In genomic region chr1:159991513-159991912, GRCh38 we compare ENCODE assay signal across 14 cellular contexts. TPM values are rescaled to one million over a fixed set of nuclear protein-coding genes. Genes with fewer than 3 reads are reported as not detected.
DNase-seq lines count a peak whose midpoint lies in the region; ATAC-seq and TF ChIP-seq lines count a peak whose summit lies in the region.
"Had no signal": no experiment of that assay in that cellular context is flagged by ENCODE, and none has a peak within 500 bp of the region (broad histone marks: within the 10 kb centered on the region; RNA-seq: fewer than 3 reads in every experiment).

No MANE protein-coding gene starts in this region.

- no peak overlapping the region for H3K27ac ChIP-seq in naive thymus-derived CD4-positive, alpha-beta T cell (ENCODE audit: low read depth, low read length)
- H3K27ac ChIP-seq: vagina had no signal

- H3K9me3 Mint-ChIP-seq in activated T-cell treated with anti-CD3 and anti-CD28 coated beads, Interleukin-2, amount 50 U/mL, for 4 hours: no peaks in the 10 kb centered on the region
- no peaks in the 10 kb centered on the region for H3K9me3 Mint-ChIP-seq in naive thymus-derived CD4-positive, alpha-beta T cell
- H3K9me3 Mint-ChIP-seq in stimulated activated naive B cell treated with anti-CD40 and anti-IgM and Interleukin-4, amounts not matched to agents 10 μg/mL and 1 μg/mL and 100 μg/mL, for 72 hours: no peaks in the 10 kb centered on the region
- H3K9me3 Mint-ChIP-seq: immature natural killer cell had no signal

- TF ChIP-seq CTCF in NB4 (IDR thresholded peaks at IDR 0.05; ENCODE audit: low read depth, low read length): no peak

- no peak overlapping the region for H3K4me3 ChIP-seq in NB4 (ENCODE audit: low read depth, low read length)
- no peak overlapping the region for H3K4me3 ChIP-seq in naive thymus-derived CD4-positive, alpha-beta T cell (ENCODE audit: low read length)
- H3K4me3 ChIP-seq: vagina had no signal

- H3K27ac Mint-ChIP-seq in naive thymus-derived CD4-positive, alpha-beta T cell: no peak overlapping the region
- H3K27ac Mint-ChIP-seq in stimulated activated naive B cell treated with anti-CD40 and anti-IgM and Interleukin-4, amounts not matched to agents 10 μg/mL and 1 μg/mL and 100 μg/mL, for 72 hours: no peak overlapping the region
- H3K27ac Mint-ChIP-seq: immature natural killer cell had no signal

- no peaks in the 10 kb centered on the region for H3K4me1 ChIP-seq in naive thymus-derived CD4-positive, alpha-beta T cell (ENCODE audit: control insufficient read depth in 2 of 2, insufficient read depth in 2 of 2, low read length in 2 of 2)
- H3K4me1 ChIP-seq: vagina had no signal

- CTCF ChIA-PET in naive thymus-derived CD4-positive, alpha-beta T cell (lab: Charles Lee): interaction anchor here (1.2 kb wide), 1 partner anchor 16 kb away, joined by 7 read pairs; no protein-coding TSS in a partner anchor

- no peaks in the 10 kb centered on the region for H3K4me1 Mint-ChIP-seq in activated T-cell treated with anti-CD3 and anti-CD28 coated beads, Interleukin-2, amount 50 U/mL, for 4 hours (ENCODE audit: low read depth)
- H3K4me1 Mint-ChIP-seq in naive thymus-derived CD4-positive, alpha-beta T cell: peaks cover 0 to 8% (median 7%) of the 10 kb centered on the region in 7 donors
- H3K4me1 Mint-ChIP-seq in stimulated activated naive B cell treated with anti-CD40 and anti-IgM and Interleukin-4, amounts not matched to agents 10 μg/mL and 1 μg/mL and 100 μg/mL, for 72 hours: peaks cover 0 to 3% of the 10 kb centered on the region in 2 donors
- H3K4me1 Mint-ChIP-seq: immature natural killer cell had no signal

- no peaks in the 10 kb centered on the region for H3K27me3 ChIP-seq in naive thymus-derived CD4-positive, alpha-beta T cell (ENCODE audit: control insufficient read depth in 2 of 2, insufficient read depth in 2 of 2, low read length in 2 of 2)
- H3K27me3 ChIP-seq: vagina had no signal

- H3K36me3 ChIP-seq in naive thymus-derived CD4-positive, alpha-beta T cell (ENCODE audit: control insufficient read depth in 2 of 3, insufficient read depth in 3 of 3, low read length in 3 of 3): no peaks in the 10 kb centered on the region
- H3K36me3 ChIP-seq: vagina had no signal

- TF ChIP-seq POLR2A in NB4 (IDR thresholded peaks at IDR 0.05; ENCODE audit: extremely low read depth, insufficient read length): no peak

- no peaks in the 10 kb centered on the region for H3K9me3 ChIP-seq in naive thymus-derived CD4-positive, alpha-beta T cell (ENCODE audit: control insufficient read depth in 2 of 3, low read length in 3 of 3)
- H3K9me3 ChIP-seq: vagina had no signal

- peaks cover 10% of the 10 kb centered on the region for H3K27me3 Mint-ChIP-seq in activated T-cell treated with anti-CD3 and anti-CD28 coated beads, Interleukin-2, amount 50 U/mL, for 4 hours (ENCODE audit: low read depth)
- peaks cover 5 to 39% (median 11%) of the 10 kb centered on the region in 5 donors for H3K27me3 Mint-ChIP-seq in naive thymus-derived CD4-positive, alpha-beta T cell
- peaks cover 27 to 41% of the 10 kb centered on the region in 2 donors for H3K27me3 Mint-ChIP-seq in stimulated activated naive B cell treated with anti-CD40 and anti-IgM and Interleukin-4, amounts not matched to agents 10 μg/mL and 1 μg/mL and 100 μg/mL, for 72 hours

- no peaks in the 10 kb centered on the region for H3K36me3 Mint-ChIP-seq in activated T-cell treated with anti-CD3 and anti-CD28 coated beads, Interleukin-2, amount 50 U/mL, for 4 hours (ENCODE audit: insufficient read depth)
- no peaks in the 10 kb centered on the region for H3K36me3 Mint-ChIP-seq in naive thymus-derived CD4-positive, alpha-beta T cell
- H3K36me3 Mint-ChIP-seq in stimulated activated naive B cell treated with anti-CD40 and anti-IgM and Interleukin-4, amounts not matched to agents 10 μg/mL and 1 μg/mL and 100 μg/mL, for 72 hours: no peaks in the 10 kb centered on the region
- H3K36me3 Mint-ChIP-seq: immature natural killer cell had no signal

- POLR2A ChIA-PET in naive thymus-derived CD4-positive, alpha-beta T cell (lab: Charles Lee): no interaction called here

- ATAC-seq in activated T-cell treated with anti-CD3 and anti-CD28 coated beads, Interleukin-2, amount 50 U/mL, for 4 hours: peak; percentile 46 to 71
- peak; percentile 74 for ATAC-seq in naive thymus-derived CD4-positive, alpha-beta T cell
- ATAC-seq in HG03460 (IDR thresholded peaks at IDR 0.05; ENCODE audit: unreplicated experiment): no peak
- no peak for ATAC-seq in stimulated activated naive B cell treated with anti-CD40 and anti-IgM and Interleukin-4, amounts not matched to agents 10 μg/mL and 1 μg/mL and 100 μg/mL, for 72 hours (replicated peaks)

- no peak overlapping the region for H3K4me3 Mint-ChIP-seq in activated T-cell treated with anti-CD3 and anti-CD28 coated beads, Interleukin-2, amount 50 U/mL, for 4 hours
- H3K4me3 Mint-ChIP-seq in naive thymus-derived CD4-positive, alpha-beta T cell: peak overlapping the region in 3 of 10 donors; percentile 2 to 37 (median 3)
- no peak overlapping the region for H3K4me3 Mint-ChIP-seq in stimulated activated naive B cell treated with anti-CD40 and anti-IgM and Interleukin-4, amounts not matched to agents 10 μg/mL and 1 μg/mL and 100 μg/mL, for 72 hours
- H3K4me3 Mint-ChIP-seq: immature natural killer cell had no signal

- intact Hi-C loops in naive thymus-derived CD4-positive, alpha-beta T cell (cut with micrococcal nuclease): no loop called here

- DNase-seq in activated T-cell treated with anti-CD3 and anti-CD28 coated beads, Interleukin-2, amount 50 U/mL, for 4 hours: no peak
- no peak for DNase-seq in activated T-cell treated with anti-CD3 and anti-CD28 coated beads, Interleukin-2, amount 50 U/mL, for 1 hour
- peak; percentile 45 for DNase-seq in NB4 (ENCODE audit: low read depth)
- DNase-seq in central memory CD4-positive, alpha-beta T cell: peak; percentile 3
- peak in 5 of 9 donors; percentile 4 to 18 (median 14) for DNase-seq in naive thymus-derived CD4-positive, alpha-beta T cell
- no peak for DNase-seq in NCI-H2171 (lab: John Stamatoyannopoulos, UW)
- DNase-seq in stimulated activated naive B cell treated with anti-CD40 and anti-IgM and Interleukin-4, amounts not matched to agents 10 μg/mL and 1 μg/mL and 100 μg/mL, for 72 hours: no peak
- DNase-seq: effector CD8-positive, alpha-beta T cell; immature natural killer cell; Karpas-422; NCI-H524; posterior cingulate gyrus had no signal

RNA-seq across cellular contexts. Expression of gene SLAMF9, which starts 37.5 kb away (rescaled TPM):
- total RNA-seq in activated T-cell treated with anti-CD3 and anti-CD28 coated beads, Interleukin-2, amount 50 U/mL, for 4 hours: not detected
- not detected for total RNA-seq in naive thymus-derived CD4-positive, alpha-beta T cell
- polyA plus RNA-seq in naive thymus-derived CD4-positive, alpha-beta T cell: not detected
- total RNA-seq: vagina had no signal
- polyA plus RNA-seq: immature natural killer cell had no signal

RNA-seq across cellular contexts. Expression of gene PIGM, which starts 40.3 kb away (rescaled TPM):
- 1 to 10 TPM; 4.1 to 5.7 (median 4.5) TPM for total RNA-seq in activated T-cell treated with anti-CD3 and anti-CD28 coated beads, Interleukin-2, amount 50 U/mL, for 4 hours
- total RNA-seq in naive thymus-derived CD4-positive, alpha-beta T cell: 10 to 100 TPM in 2 of 5 experiments, 1 to 10 TPM in 3; 4.0 to 11.4 (median 7.0) TPM
- 1 to 10 TPM; 4.1 to 5.0 TPM for polyA plus RNA-seq in naive thymus-derived CD4-positive, alpha-beta T cell

RNA-seq across cellular contexts. Expression of gene IGSF9, which starts 46.1 kb away (rescaled TPM):
- total RNA-seq in activated T-cell treated with anti-CD3 and anti-CD28 coated beads, Interleukin-2, amount 50 U/mL, for 4 hours: under 1 TPM; 0.11 to 0.20 (median 0.16) TPM
- total RNA-seq in naive thymus-derived CD4-positive, alpha-beta T cell: under 1 TPM in 1 of 5 experiments, not detected in 4; 0.12 TPM
- polyA plus RNA-seq in naive thymus-derived CD4-positive, alpha-beta T cell: under 1 TPM in 1 of 2 donors, not detected in 1; 0.12 TPM
- polyA plus RNA-seq: immature natural killer cell had no signal

Comparison
In these comparisons a context has a peak if more than half of its experiments do, and no peak if none do; other contexts are left out.
1. ATAC-seq: peak in activated T-cell treated with anti-CD3 and anti-CD28 coated beads, Interleukin-2, amount 50 U/mL, for 4 hours (2 of 2) and naive thymus-derived CD4-positive, alpha-beta T cell (single experiment); none in HG03460 (single experiment) and stimulated activated naive B cell treated with anti-CD40 and anti-IgM and Interleukin-4, amounts not matched to agents 10 μg/mL and 1 μg/mL and 100 μg/mL, for 72 hours (0 of 2).
2. DNase-seq: peak in NB4 (single experiment), central memory CD4-positive, alpha-beta T cell (single experiment) and naive thymus-derived CD4-positive, alpha-beta T cell (5 of 9); none in activated T-cell treated with anti-CD3 and anti-CD28 coated beads, Interleukin-2, amount 50 U/mL, for 4 hours (single experiment), activated T-cell treated with anti-CD3 and anti-CD28 coated beads, Interleukin-2, amount 50 U/mL, for 1 hour (single experiment), NCI-H2171 (single experiment) and stimulated activated naive B cell treated with anti-CD40 and anti-IgM and Interleukin-4, amounts not matched to agents 10 μg/mL and 1 μg/mL and 100 μg/mL, for 72 hours (single experiment).